Comparison of ENCODE assay signal across 1 cellular context in the genomic region with DNA sequence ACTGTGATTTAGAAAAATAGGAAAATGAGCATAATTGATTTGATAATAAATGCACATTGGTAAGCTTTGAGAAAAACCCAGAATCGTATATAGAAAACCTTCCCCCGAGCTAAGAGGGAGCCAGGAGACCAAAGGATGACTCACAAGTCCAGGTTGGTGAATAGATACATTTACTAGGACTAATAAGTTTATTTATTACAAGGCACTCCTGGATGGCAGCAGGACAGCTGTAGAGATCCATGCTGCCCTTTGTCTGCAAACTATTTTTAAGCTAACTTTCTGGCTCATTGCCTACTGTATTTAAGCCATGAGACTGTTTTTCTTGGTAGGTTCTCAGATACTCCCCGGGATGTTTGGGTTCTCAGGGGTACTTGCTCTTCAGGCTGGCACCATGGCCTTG.
TF ChIP-seq lines count a peak whose summit lies in the region.

No MANE protein-coding gene starts in this region.

TF ChIP-seq in IMR-90, 13 proteins besides CTCF, POLR2A, EP300 and RAD21:
- TF ChIP-seq MXI1 (IDR thresholded peaks at IDR 0.05; ENCODE audit: borderline replicate concordance, low read depth, low read length), result no peak
